In the genomic region with DNA sequence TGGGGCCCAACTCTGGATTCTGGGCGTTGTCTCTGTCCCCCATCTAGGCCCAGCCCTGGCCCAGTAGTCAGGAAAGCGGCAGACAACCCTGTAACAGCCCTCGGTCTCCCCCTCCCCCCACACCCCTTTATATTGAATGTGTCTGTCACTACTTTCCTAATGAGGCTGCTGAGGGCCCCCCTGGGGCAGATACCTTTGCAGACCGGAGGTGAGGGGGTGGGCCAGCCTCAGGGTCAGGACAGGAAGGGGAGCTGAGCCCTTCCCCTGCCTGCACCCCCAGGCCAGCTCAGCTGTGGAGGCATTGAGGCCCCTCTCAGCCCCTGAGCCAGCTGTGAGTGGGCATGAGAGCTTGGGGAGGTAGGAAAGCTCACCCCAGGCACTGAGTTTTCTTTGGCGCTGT, we compare ENCODE assay signal across 12 cellular contexts. TPM values are rescaled to one million over a fixed set of nuclear protein-coding genes. Genes with fewer than 3 reads are reported as not detected.
DNase-seq lines count a peak whose midpoint lies in the region; ATAC-seq and TF ChIP-seq lines count a peak whose summit lies in the region.
"Had no signal": no experiment of that assay in that cellular context is flagged by ENCODE, and none has a peak within 500 bp of the region (broad histone marks: within the 10 kb centered on the region; RNA-seq: fewer than 3 reads in every experiment).

No MANE protein-coding gene starts in this region.

- no peak overlapping the region for H2AFZ ChIP-seq in H9 (ENCODE audit: low read length)

- H2BK20ac ChIP-seq in H9 (ENCODE audit: low read depth, low read length, poor library complexity, severe bottlenecking): no peak overlapping the region

- no peaks in the 10 kb centered on the region for H3K79me2 ChIP-seq in H9 (ENCODE audit: insufficient read depth, low read length)

- H3K9me3 ChIP-seq in H9 (ENCODE audit: control insufficient read depth, low read depth, low read length) (no peaks in the 10 kb centered on the region), mucosa of stomach (ENCODE audit: control insufficient read depth, low read length) (no peaks in the 10 kb centered on the region), subcutaneous abdominal adipose tissue (ENCODE audit: control insufficient read depth in 5 of 5, low read length in 5 of 5) (no peaks in the 10 kb centered on the region), SJCRH30 (replicated peaks) (no peaks in the 10 kb centered on the region)
- H3K9me3 ChIP-seq: SJSA1 had no signal

- no peak overlapping the region for H4K5ac ChIP-seq in H9 (ENCODE audit: insufficient read length, low read depth, low read length)

- H3K27me3 Mint-ChIP-seq in H9 (ENCODE audit: low read depth) (peaks cover 92% of the 10 kb centered on the region), T-cell (no peaks in the 10 kb centered on the region)
- H3K27me3 Mint-ChIP-seq: activated T-cell treated with anti-CD3 and anti-CD28 coated beads, Interleukin-2, amount 50 U/mL, for 24 hours had no signal

- H2BK120ac ChIP-seq in H9 (ENCODE audit: low read depth, low read length, poor library complexity, severe bottlenecking): no peak overlapping the region

- TF ChIP-seq CTCF in H9 (conservative IDR thresholded peaks at IDR 0.05): no peak
- no peak for TF ChIP-seq CTCF in VCaP (conservative IDR thresholded peaks at IDR 0.05)

- H3K27me3 ChIP-seq in H9 (ENCODE audit: insufficient read depth, low read length) (peaks cover 74% of the 10 kb centered on the region), mucosa of stomach (ENCODE audit: control insufficient read depth, insufficient read depth, low read length) (no peaks in the 10 kb centered on the region), subcutaneous abdominal adipose tissue (ENCODE audit: control insufficient read depth in 5 of 5, insufficient read depth in 4 of 5, low read length in 5 of 5) (no peaks in the 10 kb centered on the region), SJCRH30 (no peaks in the 10 kb centered on the region)
- H3K27me3 ChIP-seq: SJSA1 had no signal

- no peak overlapping the region for H3K4me3 ChIP-seq in mucosa of stomach (ENCODE audit: low read length)
- H3K4me3 ChIP-seq in subcutaneous abdominal adipose tissue (ENCODE audit: low read depth in 1 of 5, low read length in 5 of 5): no peak overlapping the region
- H3K4me3 ChIP-seq in SJCRH30: no peak overlapping the region
- H3K4me3 ChIP-seq: SJSA1 had no signal

- no peak overlapping the region for H3K18ac ChIP-seq in H9 (ENCODE audit: insufficient read length, low read depth, low read length)

- no peak overlapping the region for H3K23ac ChIP-seq in H9 (ENCODE audit: insufficient read length, low read depth, low read length)

- H3K4me2 ChIP-seq in H9 (ENCODE audit: insufficient read depth, insufficient read length, low read length): no peak overlapping the region
- H3K4me2 ChIP-seq: KMS-11 had no signal

- no peak overlapping the region for H2BK12ac ChIP-seq in H9 (ENCODE audit: insufficient read length, low read depth, low read length)

- H3K9me3 Mint-ChIP-seq in H9 (peaks cover 0 to 5% of the 10 kb centered on the region in 2 experiments; a peak in 2 of 5 replicates), T-cell (no peaks in the 10 kb centered on the region)
- H3K9me3 Mint-ChIP-seq: activated T-cell treated with anti-CD3 and anti-CD28 coated beads, Interleukin-2, amount 50 U/mL, for 24 hours had no signal

- no peaks in the 10 kb centered on the region for H3K79me1 ChIP-seq in H9 (ENCODE audit: insufficient read depth, low read depth, low read length, poor library complexity, severe bottlenecking)

- no peak overlapping the region for H3K14ac ChIP-seq in H9 (ENCODE audit: insufficient read depth, low read length)

- ATAC-seq in HG02610 (IDR thresholded peaks at IDR 0.05; ENCODE audit: unreplicated experiment) (no peak), T-cell (replicated peaks in 1 of 4) (no peak)

- CTCF ChIA-PET in T-cell (lab: Charles Lee): no interaction called here

- no peak overlapping the region for H2BK5ac ChIP-seq in H9 (ENCODE audit: insufficient read length, low read length)

- H3K4me3 Mint-ChIP-seq in H9: peak overlapping the region in 1 of 2 experiments; percentile 62; a peak in 2 of 5 replicates
- H3K4me3 Mint-ChIP-seq in T-cell: no peak overlapping the region
- H3K4me3 Mint-ChIP-seq: activated T-cell treated with anti-CD3 and anti-CD28 coated beads, Interleukin-2, amount 50 U/mL, for 24 hours had no signal

- H3K36me3 Mint-ChIP-seq in H9 (ENCODE audit: insufficient read depth in 1 of 3, low read depth in 3 of 3) (no peaks in the 10 kb centered on the region), T-cell (no peaks in the 10 kb centered on the region)

- H2BK15ac ChIP-seq in H9 (ENCODE audit: low read depth, low read length): no peak overlapping the region

- no peak overlapping the region for H3T11ph ChIP-seq in H9 (ENCODE audit: low read length)

- H2AK5ac ChIP-seq in H9 (ENCODE audit: insufficient read length, low read length): no peak overlapping the region

- H4K8ac ChIP-seq in H9 (replicated peaks; ENCODE audit: insufficient read length, low read depth, low read length): no peak overlapping the region

- H3K9ac ChIP-seq in H9 (ENCODE audit: extremely low read depth, insufficient read length, low read length) (no peak overlapping the region), mucosa of stomach (ENCODE audit: low read length) (peak overlapping the region; percentile 4), subcutaneous abdominal adipose tissue (ENCODE audit: low read length in 5 of 5) (peak overlapping the region in 1 of 5 donors; percentile 54)
- H3K9ac ChIP-seq: KMS-11 had no signal

- H3K36me3 ChIP-seq in mucosa of stomach (ENCODE audit: control insufficient read depth, insufficient read depth, low read length) (no peaks in the 10 kb centered on the region), subcutaneous abdominal adipose tissue (ENCODE audit: control insufficient read depth in 5 of 5, insufficient read depth in 5 of 5, low read length in 5 of 5) (no peaks in the 10 kb centered on the region), SJCRH30 (peaks cover 4% of the 10 kb centered on the region)

- POLR2A ChIA-PET in T-cell (lab: Charles Lee): no interaction called here

- no peak overlapping the region for H3K56ac ChIP-seq in H9 (ENCODE audit: insufficient read length, low read depth, low read length)

- H4K20me1 ChIP-seq in H9 (ENCODE audit: control insufficient read depth, insufficient read depth, insufficient read length): no peaks in the 10 kb centered on the region

- DNase-seq in H9 (peak; percentile 62), SJCRH30 (no peak), T-cell (no peak)
- DNase-seq: activated T-cell treated with anti-CD3 and anti-CD28 coated beads, Interleukin-2, amount 50 U/mL, for 24 hours; amniotic stem cell; NCI-H187 had no signal

- H3K4me1 ChIP-seq in H9 (ENCODE audit: insufficient read depth, low read length) (peaks cover 9% of the 10 kb centered on the region; the same call in 1 of the 2 replicates), mucosa of stomach (ENCODE audit: control insufficient read depth, insufficient read depth, low read length) (peaks cover 86% of the 10 kb centered on the region), subcutaneous abdominal adipose tissue (ENCODE audit: control insufficient read depth in 5 of 5, insufficient read depth in 5 of 5, low read length in 5 of 5) (peaks cover 13 to 82% (median 74%) of the 10 kb centered on the region in 5 donors), SJCRH30 (peaks cover 21% of the 10 kb centered on the region)

- no peak overlapping the region for H3K4ac ChIP-seq in H9 (ENCODE audit: low read depth, low read length)

- no peak overlapping the region for H4K91ac ChIP-seq in H9 (ENCODE audit: insufficient read length, low read depth, low read length)

- H3K4me1 Mint-ChIP-seq in H9 (peaks cover 32 to 63% of the 10 kb centered on the region in 2 experiments), T-cell (peaks cover 34 to 52% (median 38%) of the 10 kb centered on the region in 3 donors)

- H3K27ac ChIP-seq in H9 (ENCODE audit: insufficient read length, low read depth, low read length): no peak overlapping the region
- H3K27ac ChIP-seq in VCaP: peak overlapping the region; percentile 98
- peak overlapping the region; percentile 99 for H3K27ac ChIP-seq in subcutaneous abdominal adipose tissue (ENCODE audit: low read depth, low read length)
- H3K27ac ChIP-seq in SJCRH30: no peak overlapping the region
- H3K27ac ChIP-seq: KMS-11, SJSA1 had no signal

- no CpG with 5 or more reads among the region's 5 CpGs for WGBS in H9 (ENCODE audit: extremely low coverage, insufficient read length, low lambda C conversion rate)

- H3K23me2 ChIP-seq in H9 (ENCODE audit: insufficient read length, low read depth, low read length, poor library complexity, severe bottlenecking): peaks cover 5% of the 10 kb centered on the region

- H3K27ac Mint-ChIP-seq in H9 (no peak overlapping the region), T-cell (no peak overlapping the region)

RNA-seq across cellular contexts. Expression of a gene that starts 17.1 kb away (rescaled TPM):
- total RNA-seq in H9 (2021) (1.5 and 1.9 TPM in 2 replicates), T-cell (10 to 100 TPM; 20.1 to 31.2 (median 24.5) TPM)
- total RNA-seq in SJCRH30 (2014; rRNA removed; shearing (Covaris generic)): 63.6 and 72.2 TPM in 2 replicates

Comparison
In these comparisons a context has a peak if more than half of its experiments do, and no peak if none do; other contexts are left out.
1. H3K27ac ChIP-seq: peak in VCaP (single experiment) and subcutaneous abdominal adipose tissue (single experiment); none in H9 (single experiment) and SJCRH30 (single experiment).